Comparison of ENCODE assay signal across 1 cellular context in genomic region chr1:3777647-3778589, GRCh38.
TF ChIP-seq lines count a peak whose summit lies in the region.

No MANE protein-coding gene starts in this region.

TF ChIP-seq in HepG2, 621 proteins besides CTCF, POLR2A, EP300 and RAD21 (continued from another document):
- TF ChIP-seq AFF4 (CRISPR knock-in tag; IDR thresholded peaks at IDR 0.05): no peak
- TF ChIP-seq MTA1 (CRISPR knock-in tag; IDR thresholded peaks at IDR 0.05; ENCODE audit: borderline replicate concordance): no peak
- no peak for TF ChIP-seq HBP1 (CRISPR knock-in tag; IDR thresholded peaks at IDR 0.05; ENCODE audit: low read depth)
- no peak for TF ChIP-seq ZFP82 (CRISPR knock-in tag; IDR thresholded peaks at IDR 0.05; ENCODE audit: borderline replicate concordance)
- TF ChIP-seq CC2D1A (CRISPR knock-in tag; IDR thresholded peaks at IDR 0.05): no peak
- TF ChIP-seq ZNF615 (CRISPR knock-in tag; IDR thresholded peaks at IDR 0.05; ENCODE audit: borderline replicate concordance): no peak
- TF ChIP-seq FLYWCH1 (CRISPR knock-in tag; IDR thresholded peaks at IDR 0.05): no peak
- peak; percentile 90 for TF ChIP-seq HNRNPL (IDR thresholded peaks at IDR 0.05; ENCODE audit: low read depth, low read length)
- 0 out of 2 replicates have a peak, but pooled peaks have one; percentile 22 for TF ChIP-seq KDM5B (CRISPR knock-in tag; IDR thresholded peaks at IDR 0.05; ENCODE audit: borderline replicate concordance)
- no peak for TF ChIP-seq HMGA1 (CRISPR knock-in tag; conservative IDR thresholded peaks at IDR 0.05)
